ENCODE assay signal across 8 cellular contexts in the genomic region with DNA sequence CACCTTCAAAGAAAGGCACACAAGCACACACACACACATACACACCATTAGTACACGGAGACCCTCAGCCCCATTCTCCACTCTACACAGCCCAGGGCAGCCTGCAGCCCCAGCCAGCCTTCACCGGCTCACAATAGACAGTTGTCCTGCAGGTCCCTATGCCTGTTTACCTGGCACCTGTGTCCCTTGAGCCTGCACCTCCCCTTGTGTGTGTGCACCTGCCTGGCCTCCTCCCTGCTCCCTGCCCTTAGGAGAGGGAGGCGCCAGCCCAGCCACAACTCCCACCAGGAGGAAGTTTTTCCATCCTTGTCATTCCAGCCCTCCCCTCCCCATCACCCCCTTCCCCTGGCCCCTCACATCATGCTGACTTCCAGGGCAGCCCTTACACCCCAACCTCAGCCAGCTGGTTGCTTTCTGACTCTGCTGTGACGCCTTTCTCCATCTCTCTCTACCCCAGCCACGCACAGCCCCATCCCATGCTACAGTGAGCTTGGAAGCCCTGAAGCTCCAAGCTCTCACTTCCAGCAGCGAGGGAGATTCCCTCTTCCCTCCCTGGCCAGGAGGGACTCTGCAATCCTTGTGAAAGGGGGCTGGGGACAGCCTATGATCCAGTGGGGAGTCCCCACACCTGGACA. TPM values are rescaled to one million over a fixed set of nuclear protein-coding genes. Genes with fewer than 3 reads are reported as not detected.
DNase-seq lines count a peak whose midpoint lies in the region; ATAC-seq, FAIRE-seq and TF ChIP-seq lines count a peak whose summit lies in the region.

No MANE protein-coding gene starts in this region.

- H3K4me1 ChIP-seq in liver (ENCODE audit: control insufficient read depth in 4 of 4, insufficient read depth in 4 of 4, low read length in 3 of 4) (peaks cover 18 to 78% (median 63%) of the 10 kb centered on the region in 4 donors), upper lobe of left lung (peaks cover 63 to 89% (median 78%) of the 10 kb centered on the region in 4 donors)

- no peak overlapping the region for H3K9ac ChIP-seq in liver (ENCODE audit: low read depth in 1 of 2, low read length in 2 of 2)

- peaks cover 72% of the 10 kb centered on the region for H3K4me1 Mint-ChIP-seq in activated naive CD8-positive, alpha-beta T cell (ENCODE audit: low read depth)
- peaks cover 64% of the 10 kb centered on the region for H3K4me1 Mint-ChIP-seq in activated naive CD8-positive, alpha-beta T cell treated with anti-CD3 and anti-CD28 coated beads for 36 hours
- H3K4me1 Mint-ChIP-seq in activated naive CD8-positive, alpha-beta T cell treated with anti-CD3 and anti-CD28 coated beads, Interleukin-2, amount 10 ng/mL, durations not matched to agents 7 days and 5 days = peaks cover 48% of the 10 kb centered on the region

- TF ChIP-seq RAD21 in liver (IDR thresholded peaks at IDR 0.05) = no peak

- H3K27ac ChIP-seq in liver (ENCODE audit: low read depth in 1 of 2, low read length in 2 of 2) (peak overlapping the region; percentile 72 to 94), upper lobe of left lung (peak overlapping the region; percentile 96 to 99 (median 98))

- ATAC-seq in activated naive CD8-positive, alpha-beta T cell treated with anti-CD3 and anti-CD28 coated beads, Interleukin-2, amount 10 ng/mL, durations not matched to agents 7 days and 5 days (ENCODE audit: low read depth) = no peak
- ATAC-seq in upper lobe of left lung (ENCODE audit: low FRiP score in 2 of 2) (no peak), GM19452 (IDR thresholded peaks at IDR 0.05; ENCODE audit: unreplicated experiment) (no peak)

- POLR2A ChIA-PET in activated naive CD8-positive, alpha-beta T cell treated with anti-CD3 and anti-CD28 coated beads, Interleukin-2, amount 10 ng/mL, durations not matched to agents 7 days and 5 days (lab: Charles Lee) = interaction anchor here (0.7 to 6.0 kb wide), 7 partner anchors 12 to 140 kb away, joined by 3 to 97 read pairs (median 5); a partner anchor contains a TSS

- no peaks in the 10 kb centered on the region for H3K36me3 ChIP-seq in liver (ENCODE audit: control insufficient read depth in 4 of 4, insufficient read depth in 3 of 4, low read depth in 1 of 4, low read length in 3 of 4)
- peaks cover 0 to 10% (median 0%) of the 10 kb centered on the region in 4 donors for H3K36me3 ChIP-seq in upper lobe of left lung

- no peak for TF ChIP-seq EP300 in upper lobe of left lung (IDR thresholded peaks at IDR 0.05)

- no peak for TF ChIP-seq CTCF in liver (IDR thresholded peaks at IDR 0.05; ENCODE audit: low read depth, low read length, missing input control)
- no peak for TF ChIP-seq CTCF in upper lobe of left lung (IDR thresholded peaks at IDR 0.05)

- 53% methylated on average over 6 of the region's 6 CpGs for WGBS in liver
- WGBS in upper lobe of left lung, 2 donors = 45 to 47% methylated on average over 6 of the region's 6 CpGs

- H3K27me3 ChIP-seq in liver (ENCODE audit: control insufficient read depth in 4 of 4, insufficient read depth in 4 of 4, low read length in 3 of 4) = no peaks in the 10 kb centered on the region
- H3K27me3 ChIP-seq in upper lobe of left lung = peaks cover 0 to 4% (median 0%) of the 10 kb centered on the region in 4 donors

- TF ChIP-seq POLR2A in upper lobe of left lung (IDR thresholded peaks at IDR 0.05) = no peak

- H3K9me3 Mint-ChIP-seq in activated naive CD8-positive, alpha-beta T cell (ENCODE audit: low read depth) = no peaks in the 10 kb centered on the region
- no peaks in the 10 kb centered on the region for H3K9me3 Mint-ChIP-seq in activated naive CD8-positive, alpha-beta T cell treated with anti-CD3 and anti-CD28 coated beads for 36 hours
- no peaks in the 10 kb centered on the region for H3K9me3 Mint-ChIP-seq in activated naive CD8-positive, alpha-beta T cell treated with anti-CD3 and anti-CD28 coated beads, Interleukin-2, amount 10 ng/mL, durations not matched to agents 7 days and 5 days

- H3K4me3 Mint-ChIP-seq in activated naive CD8-positive, alpha-beta T cell = peak overlapping the region; percentile 50
- no peak overlapping the region for H3K4me3 Mint-ChIP-seq in activated naive CD8-positive, alpha-beta T cell treated with anti-CD3 and anti-CD28 coated beads for 36 hours
- H3K4me3 Mint-ChIP-seq in activated naive CD8-positive, alpha-beta T cell treated with anti-CD3 and anti-CD28 coated beads, Interleukin-2, amount 10 ng/mL, durations not matched to agents 7 days and 5 days = peak overlapping the region; percentile 73

- H3K9me3 ChIP-seq in liver (ENCODE audit: control insufficient read depth in 4 of 4, low read length in 3 of 4) (no peaks in the 10 kb centered on the region), upper lobe of left lung (no peaks in the 10 kb centered on the region)

- H3K27ac Mint-ChIP-seq in activated naive CD8-positive, alpha-beta T cell = no peak overlapping the region
- H3K27ac Mint-ChIP-seq in activated naive CD8-positive, alpha-beta T cell treated with anti-CD3 and anti-CD28 coated beads for 36 hours = no peak overlapping the region
- peak overlapping the region; percentile 72 for H3K27ac Mint-ChIP-seq in activated naive CD8-positive, alpha-beta T cell treated with anti-CD3 and anti-CD28 coated beads, Interleukin-2, amount 10 ng/mL, durations not matched to agents 7 days and 5 days

- peak overlapping the region in 1 of 3 donors; percentile 91 for H3K4me3 ChIP-seq in liver (ENCODE audit: low read depth in 1 of 3, low read length in 3 of 3)
- peak overlapping the region; percentile 85 to 99 (median 92) for H3K4me3 ChIP-seq in upper lobe of left lung

- no peak for FAIRE-seq in HTR-8/SVneo (lab: Jason Lieb, UNC)

- H3K27me3 Mint-ChIP-seq in activated naive CD8-positive, alpha-beta T cell = no peaks in the 10 kb centered on the region
- no peaks in the 10 kb centered on the region for H3K27me3 Mint-ChIP-seq in activated naive CD8-positive, alpha-beta T cell treated with anti-CD3 and anti-CD28 coated beads for 36 hours
- peaks cover 3% of the 10 kb centered on the region for H3K27me3 Mint-ChIP-seq in activated naive CD8-positive, alpha-beta T cell treated with anti-CD3 and anti-CD28 coated beads, Interleukin-2, amount 10 ng/mL, durations not matched to agents 7 days and 5 days

- no peaks in the 10 kb centered on the region for H3K36me3 Mint-ChIP-seq in activated naive CD8-positive, alpha-beta T cell
- H3K36me3 Mint-ChIP-seq in activated naive CD8-positive, alpha-beta T cell treated with anti-CD3 and anti-CD28 coated beads for 36 hours = no peaks in the 10 kb centered on the region
- peaks cover 2% of the 10 kb centered on the region for H3K36me3 Mint-ChIP-seq in activated naive CD8-positive, alpha-beta T cell treated with anti-CD3 and anti-CD28 coated beads, Interleukin-2, amount 10 ng/mL, durations not matched to agents 7 days and 5 days

- DNase-seq in activated naive CD8-positive, alpha-beta T cell treated with anti-CD3 and anti-CD28 coated beads for 36 hours = no peak
- no peak for DNase-seq in activated naive CD8-positive, alpha-beta T cell treated with anti-CD3 and anti-CD28 coated beads, Interleukin-2, amount 10 ng/mL, durations not matched to agents 7 days and 5 days
- DNase-seq in upper lobe of left lung (no peak), HTR-8/SVneo (ENCODE audit: insufficient read length, low spot score) (no peak), HPDE6-E6E7 (ENCODE audit: extremely low spot score) (no peak)

TF ChIP-seq in liver, 16 proteins besides CTCF, POLR2A, EP300 and RAD21 (continues in another document):
- TF ChIP-seq YY1 (IDR thresholded peaks at IDR 0.05) (no peak), EGR1 (IDR thresholded peaks at IDR 0.05; ENCODE audit: low read depth in 2 of 2) (no peak), RXRA (IDR thresholded peaks at IDR 0.05) (no peak), HNF4A (conservative IDR thresholded peaks at IDR 0.05) (no peak)
- TF ChIP-seq, protein P1, sequence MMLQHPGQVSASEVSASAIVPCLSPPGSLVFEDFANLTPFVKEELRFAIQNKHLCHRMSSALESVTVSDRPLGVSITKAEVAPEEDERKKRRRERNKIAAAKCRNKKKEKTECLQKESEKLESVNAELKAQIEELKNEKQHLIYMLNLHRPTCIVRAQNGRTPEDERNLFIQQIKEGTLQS (IDR thresholded peaks at IDR 0.05) = no peak

RNA-seq across cellular contexts. Expression of a gene that starts 4.4 kb away (rescaled TPM):
- 10 to 100 TPM; 12.3 to 12.5 TPM for total RNA-seq in activated naive CD8-positive, alpha-beta T cell treated with anti-CD3 and anti-CD28 coated beads for 36 hours
- total RNA-seq in activated naive CD8-positive, alpha-beta T cell treated with anti-CD3 and anti-CD28 coated beads, Interleukin-2, amount 10 ng/mL, durations not matched to agents 7 days and 5 days = 100 to 1,000 TPM; 278 to 344 TPM
- total RNA-seq in liver (100 to 1,000 TPM in 1 of 2 donors, 10 to 100 TPM in 1; 53.6 to 110 TPM), upper lobe of left lung (1,000 to 10,000 TPM in 2 of 6 donors, 100 to 1,000 TPM in 4; 583 to 1,153 (median 829) TPM)
- 10 to 100 TPM; 22.6 to 22.7 TPM for polyA plus RNA-seq in liver

RNA-seq across cellular contexts. Expression of a gene that starts 31.5 kb away (rescaled TPM):
- 1,000 to 10,000 TPM; 1,924 to 1,929 TPM for total RNA-seq in activated naive CD8-positive, alpha-beta T cell treated with anti-CD3 and anti-CD28 coated beads for 36 hours
- total RNA-seq in activated naive CD8-positive, alpha-beta T cell treated with anti-CD3 and anti-CD28 coated beads, Interleukin-2, amount 10 ng/mL, durations not matched to agents 7 days and 5 days = 1,000 to 10,000 TPM; 1,132 to 1,152 TPM
- total RNA-seq in liver (100 to 1,000 TPM; 373 to 640 TPM), upper lobe of left lung (100 to 1,000 TPM; 557 to 997 (median 889) TPM)
- polyA plus RNA-seq in liver = 100 to 1,000 TPM; 251 to 566 TPM

RNA-seq across cellular contexts. Expression of a gene that starts 49.1 kb away (rescaled TPM):
- 10 to 100 TPM; 29.1 to 32.2 TPM for total RNA-seq in activated naive CD8-positive, alpha-beta T cell treated with anti-CD3 and anti-CD28 coated beads for 36 hours
- 10 to 100 TPM; 27.2 to 38.2 TPM for total RNA-seq in activated naive CD8-positive, alpha-beta T cell treated with anti-CD3 and anti-CD28 coated beads, Interleukin-2, amount 10 ng/mL, durations not matched to agents 7 days and 5 days
- total RNA-seq in liver (10 to 100 TPM in 1 of 2 donors, 1 to 10 TPM in 1; 5.6 to 12.1 TPM), upper lobe of left lung (10 to 100 TPM in 3 of 6 donors, 1 to 10 TPM in 3; 5.3 to 25.4 (median 11.7) TPM)
- polyA plus RNA-seq in liver = 10 to 100 TPM; 15.2 to 15.8 TPM

RNA-seq across cellular contexts. Expression of a gene that starts 59.4 kb away (rescaled TPM):
- total RNA-seq in activated naive CD8-positive, alpha-beta T cell treated with anti-CD3 and anti-CD28 coated beads for 36 hours = 100 to 1,000 TPM; 196 to 200 TPM
- total RNA-seq in activated naive CD8-positive, alpha-beta T cell treated with anti-CD3 and anti-CD28 coated beads, Interleukin-2, amount 10 ng/mL, durations not matched to agents 7 days and 5 days = 100 to 1,000 TPM; 231 to 233 TPM
- 10 to 100 TPM; 43.1 to 55.3 TPM for total RNA-seq in liver
- 10 to 100 TPM in 1 of 2 donors, 1 to 10 TPM in 1; 4.4 to 21.4 TPM for polyA plus RNA-seq in liver
- 10 to 100 TPM; 57.6 to 88.0 (median 69.8) TPM for total RNA-seq in upper lobe of left lung

Comparison
In these comparisons a context has a peak if more than half of its experiments do, and no peak if none do; other contexts are left out.
1. RNA of a gene that starts 4.4 kb away (total RNA-seq): 583 to 1,153 TPM in upper lobe of left lung, 278 to 344 TPM in activated naive CD8-positive, alpha-beta T cell treated with anti-CD3 and anti-CD28 coated beads, Interleukin-2, amount 10 ng/mL, durations not matched to agents 7 days and 5 days and 53.6 to 110 TPM in liver; 12.3 to 12.5 TPM in activated naive CD8-positive, alpha-beta T cell treated with anti-CD3 and anti-CD28 coated beads for 36 hours; every median in the first group is over 4 times any median in the second.